Comparison of ENCODE assay signal across 15 cellular contexts in genomic region chr19:39871362-39871761, GRCh38. TPM values are rescaled to one million over a fixed set of nuclear protein-coding genes. Genes with fewer than 3 reads are reported as not detected.
A peak's percentile ranks its signal among the peaks of the same experiment; 100 is the strongest.
DNase-seq lines count a peak whose midpoint lies in the region; ATAC-seq and TF ChIP-seq lines count a peak whose summit lies in the region.
"Had no signal": no experiment of that assay in that cellular context is flagged by ENCODE, and none has a peak within 500 bp of the region (broad histone marks: within the 10 kb centered on the region; RNA-seq: fewer than 3 reads in every experiment).

No MANE protein-coding gene starts in this region.

- no peak overlapping the region for H3K27ac Mint-ChIP-seq in chondrocyte (ENCODE audit: unreplicated experiment)
- H3K27ac Mint-ChIP-seq: B cell; CD4-positive, alpha-beta T cell; CD8-positive, alpha-beta T cell had no signal

- DNase-seq in activated effector memory CD4-positive, alpha-beta T cell treated with anti-CD3 and anti-CD28 coated beads, Interleukin-2, amount 50 U/mL, for 16 hours = peak; percentile 53
- DNase-seq in activated effector memory CD4-positive, alpha-beta T cell treated with Interleukin-2 at 50 U/mL for 16 hours = no peak
- DNase-seq in cardiac septum (ENCODE audit: low spot score) (peak; percentile 31), left cardiac atrium (no peak), chondrocyte (ENCODE audit: low spot score) (peak; percentile 32)
- DNase-seq: AML-193; Caco-2; Calu3; CD4-positive, alpha-beta T cell; CD8-positive, alpha-beta T cell; DMS79 treated with DMSO at 0.1 percent for 48 hours; GF-D8 had no signal

- no peaks in the 10 kb centered on the region for H3K27me3 Mint-ChIP-seq in chondrocyte (ENCODE audit: low read depth)
- H3K27me3 Mint-ChIP-seq: B cell; CD4-positive, alpha-beta T cell had no signal

- TF ChIP-seq CTCF in chondrocyte (IDR thresholded peaks at IDR 0.05) = no peak

- no peaks in the 10 kb centered on the region for H3K4me1 Mint-ChIP-seq in chondrocyte (ENCODE audit: low read depth)
- H3K4me1 Mint-ChIP-seq: B cell had no signal

- intact Hi-C loops in cardiac septum (cut with DNase I) (no loop called here), left cardiac atrium (cut with DNase I) (no loop called here)

- no peak for ATAC-seq in left cardiac atrium
- ATAC-seq in GM19324 (IDR thresholded peaks at IDR 0.05; ENCODE audit: low FRiP score, unreplicated experiment) = no peak
- ATAC-seq: A549; CD8-positive, alpha-beta T cell had no signal

- H3K36me3 Mint-ChIP-seq in chondrocyte (ENCODE audit: low read depth) = no peaks in the 10 kb centered on the region

- H3K4me3 Mint-ChIP-seq in chondrocyte (ENCODE audit: unreplicated experiment) = no peak overlapping the region
- H3K4me3 Mint-ChIP-seq: B cell; CD4-positive, alpha-beta T cell; CD8-positive, alpha-beta T cell had no signal

- no peaks in the 10 kb centered on the region for H3K9me3 Mint-ChIP-seq in chondrocyte (ENCODE audit: low read depth)
- H3K9me3 Mint-ChIP-seq: CD4-positive, alpha-beta T cell; CD8-positive, alpha-beta T cell had no signal

RNA-seq across cellular contexts. Expression of gene FBL, which starts 25.2 kb away (rescaled TPM):
- 64.8 TPM for total RNA-seq in cardiac septum
- 10 to 100 TPM; 67.7 to 87.7 TPM for total RNA-seq in left cardiac atrium
- 95.0 to 119 TPM (median 104 TPM) in 3 replicates for total RNA-seq in chondrocyte

RNA-seq across cellular contexts. Expression of gene DYRK1B, which starts 37.4 kb away (rescaled TPM):
- total RNA-seq in cardiac septum (31.2 TPM), left cardiac atrium (10 to 100 TPM in 1 of 2 donors, 1 to 10 TPM in 1; 7.0 to 14.7 TPM), chondrocyte (15.0 to 20.0 TPM (median 19.6 TPM) in 3 replicates)

Comparison
In these comparisons a context has a peak if more than half of its experiments do, and no peak if none do; other contexts are left out.
1. DNase-seq: peak in activated effector memory CD4-positive, alpha-beta T cell treated with anti-CD3 and anti-CD28 coated beads, Interleukin-2, amount 50 U/mL, for 16 hours (single experiment), cardiac septum (single experiment) and chondrocyte (single experiment); none in activated effector memory CD4-positive, alpha-beta T cell treated with Interleukin-2 at 50 U/mL for 16 hours (single experiment) and left cardiac atrium (single experiment).